ENCODE assay signal across 10 cellular contexts in genomic region chr4:186504771-186505170, GRCh38. TPM values are rescaled to one million over a fixed set of nuclear protein-coding genes. Genes with fewer than 3 reads are reported as not detected.
DNase-seq lines count a peak whose midpoint lies in the region; TF ChIP-seq lines count a peak whose summit lies in the region.
"Not testable (repeated sequence)": the region's sequence is repeated elsewhere in the genome, so short reads cannot be mapped to it uniquely, and the experiment has no call there.
"Had no signal": no experiment of that assay in that cellular context is flagged by ENCODE, and none has a peak within 500 bp of the region (broad histone marks: within the 10 kb centered on the region; RNA-seq: fewer than 3 reads in every experiment).

No MANE protein-coding gene starts in this region.

- not testable (repeated sequence) for H3K36me3 ChIP-seq in esophagus muscularis mucosa

- not testable (repeated sequence) for TF ChIP-seq CTCF in esophagus muscularis mucosa (IDR thresholded peaks at IDR 0.05)

- intact Hi-C loops in esophagus muscularis mucosa (cut with DNase I) = not testable (repeated sequence)

- WGBS in esophagus muscularis mucosa = 84% methylated on average over 8 of the region's 8 CpGs

- not testable (repeated sequence) for H3K4me1 ChIP-seq in esophagus muscularis mucosa

- peaks cover 0 to 12% (median 0%) of the 10 kb centered on the region in 4 donors for H3K27me3 ChIP-seq in esophagus muscularis mucosa

- not testable (repeated sequence) for TF ChIP-seq EP300 in esophagus muscularis mucosa (IDR thresholded peaks at IDR 0.05)

- not testable (repeated sequence) for H3K9me3 ChIP-seq in esophagus muscularis mucosa

- TF ChIP-seq POLR2A in esophagus muscularis mucosa (IDR thresholded peaks at IDR 0.05; ENCODE audit: low read depth) = not testable (repeated sequence)

- H3K27ac ChIP-seq in esophagus muscularis mucosa (replicated peaks in 1 of 4) = not testable (repeated sequence)

- DNase-seq in esophagus muscularis mucosa (ENCODE audit: extremely low spot score) = peak; percentile 77

- H3K4me3 ChIP-seq in esophagus muscularis mucosa = not testable (repeated sequence)

RNA-seq across cellular contexts. Expression of gene MTNR1A, which starts 50.6 kb away (rescaled TPM):
- not detected for total RNA-seq in esophagus muscularis mucosa
- total RNA-seq: A172; B cell; Caco-2; CD4-positive, alpha-beta memory T cell; CD4-positive, alpha-beta T cell; CD4-positive, CD25-positive, alpha-beta regulatory T cell; CD8-positive, alpha-beta memory T cell; CD8-positive, alpha-beta T cell; Daoy had no signal
